In the genomic region with DNA sequence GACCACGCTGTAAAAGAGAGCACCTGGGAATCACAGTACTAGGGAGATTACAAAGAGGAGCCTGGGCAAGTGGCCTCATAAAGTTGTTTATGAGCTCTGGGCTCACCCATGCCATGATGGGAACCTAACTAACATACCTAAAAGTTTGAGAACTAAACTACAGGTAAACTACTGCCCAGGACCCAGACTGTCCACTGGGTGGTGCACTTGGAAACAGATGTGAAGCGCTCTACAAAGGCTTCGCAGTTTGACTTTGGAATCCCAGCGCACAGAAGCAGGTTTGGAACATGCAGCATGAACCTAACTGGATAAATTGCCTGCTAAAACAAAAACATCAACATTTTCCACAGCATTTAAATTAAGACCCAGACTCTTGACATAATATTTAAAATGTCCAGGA, we compare ENCODE assay signal across 9 cellular contexts.
DNase-seq lines count a peak whose midpoint lies in the region; ATAC-seq and TF ChIP-seq lines count a peak whose summit lies in the region.
"Had no signal": no experiment of that assay in that cellular context is flagged by ENCODE, and none has a peak within 500 bp of the region (broad histone marks: within the 10 kb centered on the region; RNA-seq: fewer than 3 reads in every experiment).

No MANE protein-coding gene starts in this region.

- no peak overlapping the region for H3K4me3 Mint-ChIP-seq in neural progenitor cell

- H3K27ac ChIP-seq in neural progenitor cell = no peak overlapping the region
- H3K27ac ChIP-seq: A549 had no signal

- no peak overlapping the region for H3K4me2 ChIP-seq in neural progenitor cell
- H3K4me2 ChIP-seq: A549 had no signal

- H3K36me3 ChIP-seq in neural progenitor cell = no peaks in the 10 kb centered on the region

- no peaks in the 10 kb centered on the region for H3K27me3 Mint-ChIP-seq in neural progenitor cell (ENCODE audit: insufficient read depth, low read depth)

- H3F3A ChIP-seq in neural progenitor cell (ENCODE audit: low read depth) = no peaks in the 10 kb centered on the region

- no peaks in the 10 kb centered on the region for H3K36me3 Mint-ChIP-seq in neural progenitor cell

- no peak for ATAC-seq in HG03196 (IDR thresholded peaks at IDR 0.05; ENCODE audit: unreplicated experiment)
- ATAC-seq: A549 had no signal

- no peaks in the 10 kb centered on the region for H3K9me3 Mint-ChIP-seq in neural progenitor cell

- no peak overlapping the region for H3K27ac Mint-ChIP-seq in neural progenitor cell

- in situ Hi-C loops in astrocyte of the cerebellum (cut with HindIII; ENCODE audit: low sequenced_read_pairs) = no loop called here

- H3K9ac ChIP-seq in neural progenitor cell = no peak overlapping the region

- no peaks in the 10 kb centered on the region for H3K4me1 Mint-ChIP-seq in neural progenitor cell

- H3K9me3 ChIP-seq in neural progenitor cell (ENCODE audit: low read depth) = no peaks in the 10 kb centered on the region
- H3K9me3 ChIP-seq: A549 had no signal

- DNase-seq in DMS53 (lab: John Stamatoyannopoulos, UW) (peak; percentile 68), DMS53 treated with DMSO at 0.1 percent for 48 hours (lab: John Stamatoyannopoulos, UW; ENCODE audit: unreplicated experiment) (no peak), HPDE6-E6E7 (ENCODE audit: extremely low spot score) (peak; percentile 6), astrocyte of the cerebellum (ENCODE audit: low read depth) (no peak), neural progenitor cell (ENCODE audit: low spot score) (peak; percentile 70), NCI-H2196 treated with DMSO at 0.1 percent for 48 hours (lab: John Stamatoyannopoulos, UW; ENCODE audit: unreplicated experiment) (no peak), NCI-H2081 (lab: John Stamatoyannopoulos, UW) (no peak)

- no peak overlapping the region for H3K4me3 ChIP-seq in astrocyte of the cerebellum (ENCODE audit: low read depth, low read length)
- H3K4me3 ChIP-seq in neural progenitor cell = no peak overlapping the region
- H3K4me3 ChIP-seq: A549 had no signal

- H2AFZ ChIP-seq in neural progenitor cell (replicated peaks) = no peak overlapping the region

- no peaks in the 10 kb centered on the region for H4K20me1 ChIP-seq in neural progenitor cell (ENCODE audit: low read depth)

- H3K79me2 ChIP-seq in neural progenitor cell (ENCODE audit: low read depth) = no peaks in the 10 kb centered on the region

- TF ChIP-seq CTCF in astrocyte of the cerebellum (IDR thresholded peaks at IDR 0.05; ENCODE audit: low read depth, low read length, missing control alignments) (peak; percentile 40), neural progenitor cell (IDR thresholded peaks at IDR 0.05) (peak; percentile 80)

- no peaks in the 10 kb centered on the region for H3K4me1 ChIP-seq in neural progenitor cell
- H3K4me1 ChIP-seq: A549 had no signal

- peaks cover 21% of the 10 kb centered on the region for H3K27me3 ChIP-seq in neural progenitor cell

Comparison
In these comparisons a context has a peak if more than half of its experiments do, and no peak if none do; other contexts are left out.
1. DNase-seq: peak in DMS53 (single experiment), HPDE6-E6E7 (single experiment) and neural progenitor cell (single experiment); none in DMS53 treated with DMSO at 0.1 percent for 48 hours (single experiment), astrocyte of the cerebellum (single experiment), NCI-H2196 treated with DMSO at 0.1 percent for 48 hours (single experiment) and NCI-H2081 (0 of 2).